Comparison of ENCODE assay signal across 11 cellular contexts in genomic region chr1:93979718-93980319, GRCh38.
DNase-seq lines count a peak whose midpoint lies in the region; ATAC-seq and TF ChIP-seq lines count a peak whose summit lies in the region.
"Had no signal": no experiment of that assay in that cellular context is flagged by ENCODE, and none has a peak within 500 bp of the region (broad histone marks: within the 10 kb centered on the region; RNA-seq: fewer than 3 reads in every experiment).

No MANE protein-coding gene starts in this region.

- CTCF ChIA-PET in MCF 10A (lab: Yijun Ruan, JAX), result interaction anchor here (0.6 to 1.4 kb wide), 3 partner anchors 10 to 78 kb away, joined by 3 to 4 read pairs (median 4); no protein-coding TSS in a partner anchor

- H3K36me3 Mint-ChIP-seq in MCF 10A (ENCODE audit: insufficient read depth, unreplicated experiment), result no peaks in the 10 kb centered on the region

- H3K4me3 ChIP-seq in breast epithelium (no peak overlapping the region), cardiac fibroblast (replicated peaks in 1 of 2; ENCODE audit: low read depth in 2 of 2, low read length in 2 of 2) (no peak overlapping the region), right lobe of liver (peak overlapping the region in 1 of 3 donors; percentile 14), uterus (no peak overlapping the region)
- H3K4me3 ChIP-seq: K562 had no signal

- intact Hi-C loops in breast epithelium (cut with DNase I; ENCODE audit: low total_unique reads), result no loop called here
- intact Hi-C loops in MCF 10A (cut with micrococcal nuclease), result no loop called here
- intact Hi-C loops in right lobe of liver (cut with DNase I), result no loop called here
- intact Hi-C loops in uterus (cut with DNase I; ENCODE audit: low total_unique reads), result no loop called here

- H3K27ac ChIP-seq in breast epithelium (peak overlapping the region; percentile 78 to 82), right lobe of liver (peak overlapping the region; percentile 52 to 90 (median 83)), uterus (peak overlapping the region; percentile 54 to 56)

- H3K4me3 Mint-ChIP-seq in MCF 10A (ENCODE audit: unreplicated experiment), result no peak overlapping the region

- BruUV-seq in MCF 10A (replicated peaks; lab: Mats Ljungman, UMichigan), result no TSS peak

- H3K4me1 Mint-ChIP-seq in MCF 10A (ENCODE audit: insufficient read depth, unreplicated experiment), result no peaks in the 10 kb centered on the region

- H3K27ac Mint-ChIP-seq in MCF 10A (ENCODE audit: low read depth, unreplicated experiment), result no peak overlapping the region

- TF ChIP-seq CTCF in breast epithelium (IDR thresholded peaks at IDR 0.05) (no peak), MCF 10A (IDR thresholded peaks at IDR 0.05; ENCODE audit: unreplicated experiment) (no peak), cardiac fibroblast (IDR thresholded peaks at IDR 0.05; ENCODE audit: low read depth, low read length) (no peak), right lobe of liver (IDR thresholded peaks at IDR 0.05) (no peak), uterus (IDR thresholded peaks at IDR 0.05) (no peak), GM10266 (IDR thresholded peaks at IDR 0.05; ENCODE audit: control insufficient read depth, insufficient read depth, low read depth, missing control alignments) (no peak)

- DNase-seq in breast epithelium (ENCODE audit: low spot score in 2 of 2), result peak in 1 of 2 donors; percentile 44
- no peak for DNase-seq in MCF 10A (ENCODE audit: unreplicated experiment)
- peak; percentile 45 to 84 for DNase-seq in cardiac fibroblast (ENCODE audit: low read depth in 2 of 2)
- peak in 2 of 3 donors; percentile 64 to 78 for DNase-seq in right lobe of liver
- peak; percentile 43 to 62 for DNase-seq in uterus
- DNase-seq in GM10266 (ENCODE audit: extremely low spot score), result no peak
- DNase-seq in foreskin melanocyte, result no peak
- DNase-seq: activated CD4-positive, alpha-beta T cell treated with anti-CD3 and anti-CD28 coated beads for 4 hours; hippocampal formation had no signal

- no peaks in the 10 kb centered on the region for H3K27me3 Mint-ChIP-seq in MCF 10A (ENCODE audit: insufficient read depth, unreplicated experiment)

- H3K9me3 ChIP-seq in breast epithelium, result no peaks in the 10 kb centered on the region
- H3K9me3 ChIP-seq in right lobe of liver, result no peaks in the 10 kb centered on the region
- no peaks in the 10 kb centered on the region for H3K9me3 ChIP-seq in uterus

- ATAC-seq in right lobe of liver, result peak; percentile 94 to 97 (median 96)
- ATAC-seq in GM18870 (IDR thresholded peaks at IDR 0.05; ENCODE audit: unreplicated experiment), result no peak

- H3K27me3 ChIP-seq in breast epithelium, result no peaks in the 10 kb centered on the region
- no peaks in the 10 kb centered on the region for H3K27me3 ChIP-seq in right lobe of liver
- no peaks in the 10 kb centered on the region for H3K27me3 ChIP-seq in uterus

- WGBS in right lobe of liver (ENCODE audit: insufficient coverage, low coverage, low lambda C conversion rate, missing lambda C conversion rate), result 13% methylated on average over 4 of the region's 4 CpGs

- TF ChIP-seq POLR2A in breast epithelium (IDR thresholded peaks at IDR 0.05), result no peak
- no peak for TF ChIP-seq POLR2A in right lobe of liver (IDR thresholded peaks at IDR 0.05)
- TF ChIP-seq POLR2A in uterus (IDR thresholded peaks at IDR 0.05), result no peak

- H3K4me1 ChIP-seq in breast epithelium (peaks cover 3 to 8% of the 10 kb centered on the region in 2 donors), right lobe of liver (peaks cover 0 to 20% (median 8%) of the 10 kb centered on the region in 4 donors), uterus (peaks cover 0 to 6% of the 10 kb centered on the region in 2 donors)

- no peaks in the 10 kb centered on the region for H3K9me3 Mint-ChIP-seq in MCF 10A (ENCODE audit: unreplicated experiment)

- POLR2A ChIA-PET in MCF 10A (lab: Yijun Ruan, JAX), result interaction anchor here (0.6 kb wide), 1 partner anchor 293 kb away, joined by 3 read pairs; no protein-coding TSS in a partner anchor

- H3K36me3 ChIP-seq in breast epithelium (no peaks in the 10 kb centered on the region), right lobe of liver (no peaks in the 10 kb centered on the region), uterus (no peaks in the 10 kb centered on the region)

Comparison
In these comparisons a context has a peak if more than half of its experiments do, and no peak if none do; other contexts are left out.
1. DNase-seq: peak in cardiac fibroblast (2 of 2), right lobe of liver (2 of 3) and uterus (2 of 2); none in MCF 10A (single experiment), GM10266 (single experiment) and foreskin melanocyte (single experiment).
2. Peak in every context shown above with its lines, with median percentiles within 50 percentile points of each other: H3K27ac ChIP-seq.